In genomic region chr19:1266116-1266817, GRCh38 we compare ENCODE assay signal across 8 cellular contexts. TPM values are rescaled to one million over a fixed set of nuclear protein-coding genes. Genes with fewer than 3 reads are reported as not detected.
DNase-seq lines count a peak whose midpoint lies in the region; ATAC-seq lines count a peak whose summit lies in the region.

No MANE protein-coding gene starts in this region.

- POLR2A ChIA-PET in activated CD4-positive, alpha-beta memory T cell treated with anti-CD3 and anti-CD28 coated beads, Interleukin-2, amount 10 ng/mL, durations not matched to agents 7 days and 5 days (lab: Charles Lee), result interaction anchor here (0.7 to 10.9 kb wide), 8 partner anchors 8 to 199 kb away, joined by 3 to 266 read pairs (median 14); partner anchors contain the start of genes ARHGAP45, ATP5F1D, FAM174C and MIDN

- H3K4me3 Mint-ChIP-seq in activated CD4-positive, alpha-beta memory T cell treated with anti-CD3 and anti-CD28 coated beads, Interleukin-2, amount 10 ng/mL, durations not matched to agents 7 days and 5 days, result peak overlapping the region; percentile 58
- H3K4me3 Mint-ChIP-seq in memory B cell, result peak overlapping the region; percentile 80

- DNase-seq in NCI-H524 (lab: John Stamatoyannopoulos, UW) (peak; percentile 75 to 81), NCI-H524 treated with DMSO at 0.1 percent for 48 hours (lab: John Stamatoyannopoulos, UW) (no peak), NCI-H748 treated with DMSO at 0.1 percent for 48 hours (lab: John Stamatoyannopoulos, UW) (peak; percentile 37), memory B cell (ENCODE audit: low spot score in 2 of 2) (peak; percentile 93)
- peak; percentile 92 for DNase-seq in activated CD4-positive, alpha-beta memory T cell treated with anti-CD3 and anti-CD28 coated beads, Interleukin-2, amount 10 ng/mL, durations not matched to agents 7 days and 5 days
- peak; percentile 73 for DNase-seq in effector CD8-positive, alpha-beta T cell (lab: John Stamatoyannopoulos, UW)
- peak; percentile 67 to 78 for DNase-seq in stimulated activated CD8-positive, alpha-beta memory T cell treated with anti-CD3 and anti-CD28 coated beads, Interleukin-15, amount 100 ng/mL, for 4 hours (ENCODE audit: low read depth in 2 of 2)

- peak; percentile 25 for ATAC-seq in HG03095 (IDR thresholded peaks at IDR 0.05; ENCODE audit: unreplicated experiment)
- peak; percentile 38 for ATAC-seq in memory B cell (ENCODE audit: low read depth)

- H3K27me3 Mint-ChIP-seq in activated CD4-positive, alpha-beta memory T cell treated with anti-CD3 and anti-CD28 coated beads, Interleukin-2, amount 10 ng/mL, durations not matched to agents 7 days and 5 days, result peaks cover 3% of the 10 kb centered on the region
- no peaks in the 10 kb centered on the region for H3K27me3 Mint-ChIP-seq in memory B cell

- peaks cover 22% of the 10 kb centered on the region for H3K36me3 Mint-ChIP-seq in activated CD4-positive, alpha-beta memory T cell treated with anti-CD3 and anti-CD28 coated beads, Interleukin-2, amount 10 ng/mL, durations not matched to agents 7 days and 5 days (ENCODE audit: low read depth)
- H3K36me3 Mint-ChIP-seq in memory B cell, result peaks cover 16% of the 10 kb centered on the region

- no peaks in the 10 kb centered on the region for H3K9me3 Mint-ChIP-seq in activated CD4-positive, alpha-beta memory T cell treated with anti-CD3 and anti-CD28 coated beads, Interleukin-2, amount 10 ng/mL, durations not matched to agents 7 days and 5 days
- H3K9me3 Mint-ChIP-seq in memory B cell, result no peaks in the 10 kb centered on the region

- H3K4me1 Mint-ChIP-seq in activated CD4-positive, alpha-beta memory T cell treated with anti-CD3 and anti-CD28 coated beads, Interleukin-2, amount 10 ng/mL, durations not matched to agents 7 days and 5 days, result peaks cover 62% of the 10 kb centered on the region
- H3K4me1 Mint-ChIP-seq in memory B cell, result peaks cover 64% of the 10 kb centered on the region

- peak overlapping the region; percentile 52 for H3K27ac Mint-ChIP-seq in activated CD4-positive, alpha-beta memory T cell treated with anti-CD3 and anti-CD28 coated beads, Interleukin-2, amount 10 ng/mL, durations not matched to agents 7 days and 5 days
- H3K27ac Mint-ChIP-seq in memory B cell, result peak overlapping the region; percentile 99

- CTCF ChIA-PET in activated CD4-positive, alpha-beta memory T cell treated with anti-CD3 and anti-CD28 coated beads, Interleukin-2, amount 10 ng/mL, durations not matched to agents 7 days and 5 days (lab: Charles Lee), result interaction anchor here (0.6 to 11.2 kb wide), 19 partner anchors 9 to 619 kb away, joined by 3 to 412 read pairs (median 3); partner anchors contain the start of genes ABHD17A, ARHGAP45, ATP5F1D and FAM174C

RNA-seq across cellular contexts. Expression of gene CIRBP, which starts 2.9 kb away (rescaled TPM):
- 100 to 1,000 TPM; 203 to 204 TPM for total RNA-seq in activated CD4-positive, alpha-beta memory T cell treated with anti-CD3 and anti-CD28 coated beads, Interleukin-2, amount 10 ng/mL, durations not matched to agents 7 days and 5 days

RNA-seq across cellular contexts. Expression of gene FAM174C, which starts 9.1 kb away (rescaled TPM):
- total RNA-seq in activated CD4-positive, alpha-beta memory T cell treated with anti-CD3 and anti-CD28 coated beads, Interleukin-2, amount 10 ng/mL, durations not matched to agents 7 days and 5 days, result 10 to 100 TPM; 45.9 to 50.1 TPM

RNA-seq across cellular contexts. Expression of gene MIDN, which starts 17.9 kb away (rescaled TPM):
- total RNA-seq in activated CD4-positive, alpha-beta memory T cell treated with anti-CD3 and anti-CD28 coated beads, Interleukin-2, amount 10 ng/mL, durations not matched to agents 7 days and 5 days, result 10 to 100 TPM; 86.2 to 88.6 TPM

RNA-seq across cellular contexts. Expression of gene EFNA2, which starts 19.4 kb away (rescaled TPM):
- total RNA-seq in activated CD4-positive, alpha-beta memory T cell treated with anti-CD3 and anti-CD28 coated beads, Interleukin-2, amount 10 ng/mL, durations not matched to agents 7 days and 5 days, result not detected

RNA-seq across cellular contexts. Expression of gene ATP5F1D, which starts 24.7 kb away (rescaled TPM):
- 100 to 1,000 TPM; 171 to 173 TPM for total RNA-seq in activated CD4-positive, alpha-beta memory T cell treated with anti-CD3 and anti-CD28 coated beads, Interleukin-2, amount 10 ng/mL, durations not matched to agents 7 days and 5 days
